8 cellular contexts compared by ENCODE assay signal in the genomic region with DNA sequence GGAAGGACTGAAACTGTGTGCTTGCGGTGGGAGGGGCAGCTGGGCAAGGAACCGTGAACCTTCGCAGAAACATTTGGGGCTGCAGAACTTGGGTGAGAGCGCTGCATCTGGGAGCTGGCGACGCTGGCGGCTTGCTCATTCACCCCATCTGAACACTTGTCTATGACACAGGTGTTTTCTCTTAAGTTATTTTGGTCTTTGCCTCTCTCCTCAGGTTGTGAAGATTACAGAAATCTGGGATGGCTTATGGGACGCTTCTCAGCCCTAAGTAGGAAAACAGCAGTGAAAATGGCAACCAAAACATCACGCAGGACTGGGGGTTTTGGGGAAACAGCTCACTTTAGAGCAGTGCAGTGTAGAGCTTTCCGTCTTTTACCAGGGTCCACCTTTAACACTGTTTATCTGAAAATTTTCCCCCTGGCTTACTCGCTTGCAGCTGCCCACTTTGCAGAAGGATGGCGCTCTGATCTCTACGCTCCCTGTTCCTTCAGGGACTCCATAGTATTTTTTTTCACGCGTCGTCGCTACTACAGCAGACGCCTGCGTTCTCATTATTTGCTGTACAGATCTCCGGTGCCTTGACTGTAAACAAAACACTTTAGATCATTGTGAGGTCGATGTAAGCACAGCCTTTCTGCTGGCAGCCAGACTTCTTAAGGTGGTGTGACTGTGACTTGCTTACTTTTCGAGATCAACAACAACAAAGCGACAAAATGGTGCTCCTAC. TPM values are rescaled to one million over a fixed set of nuclear protein-coding genes. Genes with fewer than 3 reads are reported as not detected.
DNase-seq lines count a peak whose midpoint lies in the region; ATAC-seq and TF ChIP-seq lines count a peak whose summit lies in the region.

No MANE protein-coding gene starts in this region.

- H3K9me3 Mint-ChIP-seq in activated CD8-positive, alpha-beta memory T cell treated with anti-CD3 and anti-CD28 coated beads, Interleukin-2, amount 10 ng/mL, durations not matched to agents 7 days and 5 days (ENCODE audit: low read depth) = no peaks in the 10 kb centered on the region
- no peaks in the 10 kb centered on the region for H3K9me3 Mint-ChIP-seq in IgD-negative memory B cell
- H3K9me3 Mint-ChIP-seq in memory B cell = peaks cover 1% of the 10 kb centered on the region

- no peaks in the 10 kb centered on the region for H3K27me3 Mint-ChIP-seq in activated CD8-positive, alpha-beta memory T cell treated with anti-CD3 and anti-CD28 coated beads, Interleukin-2, amount 10 ng/mL, durations not matched to agents 7 days and 5 days
- no peaks in the 10 kb centered on the region for H3K27me3 Mint-ChIP-seq in IgD-negative memory B cell
- H3K27me3 Mint-ChIP-seq in memory B cell = no peaks in the 10 kb centered on the region

- peak; percentile 76 for DNase-seq in activated CD8-positive, alpha-beta memory T cell treated with anti-CD3 and anti-CD28 coated beads, Interleukin-2, amount 10 ng/mL, durations not matched to agents 7 days and 5 days
- DNase-seq in activated CD8-positive, alpha-beta memory T cell treated with anti-CD3 and anti-CD28 coated beads, Interleukin-2, amount 50 U/mL, for 48 hours = no peak
- peak; percentile 53 for DNase-seq in T-helper 22 cell (ENCODE audit: low read depth)
- DNase-seq in choroid plexus epithelial cell (ENCODE audit: low read depth) = peak; percentile 61
- peak; percentile 47 to 64 for DNase-seq in memory B cell (ENCODE audit: low spot score in 2 of 2)
- peak; percentile 80 to 82 for DNase-seq in thyroid gland

- peaks cover 30 to 31% of the 10 kb centered on the region in 2 donors for H3K4me1 ChIP-seq in thyroid gland

- no peaks in the 10 kb centered on the region for H3K27me3 ChIP-seq in thyroid gland

- CTCF ChIA-PET in activated CD8-positive, alpha-beta memory T cell treated with anti-CD3 and anti-CD28 coated beads, Interleukin-2, amount 10 ng/mL, durations not matched to agents 7 days and 5 days (lab: Charles Lee) = interaction anchor here (0.6 to 3.5 kb wide), 10 partner anchors 9 to 466 kb away, joined by 3 to 29 read pairs (median 4); a partner anchor contains a TSS

- H3K27ac ChIP-seq in thyroid gland = peak overlapping the region; percentile 100

- H3K9me3 ChIP-seq in thyroid gland = no peaks in the 10 kb centered on the region

- WGBS in thyroid gland, 2 donors = 12 to 20% methylated on average over 23 of the region's 23 CpGs

- peaks cover 33% of the 10 kb centered on the region for H3K4me1 Mint-ChIP-seq in activated CD8-positive, alpha-beta memory T cell treated with anti-CD3 and anti-CD28 coated beads, Interleukin-2, amount 10 ng/mL, durations not matched to agents 7 days and 5 days
- H3K4me1 Mint-ChIP-seq in IgD-negative memory B cell (peaks cover 28 to 32% (median 30%) of the 10 kb centered on the region in 3 donors), memory B cell (peaks cover 44% of the 10 kb centered on the region)

- TF ChIP-seq CTCF in choroid plexus epithelial cell (conservative IDR thresholded peaks at IDR 0.05; ENCODE audit: low read depth, low read length) (peak; percentile 64), thyroid gland (IDR thresholded peaks at IDR 0.05) (peak in 2 of 6 experiments; percentile 16 to 18)

- peaks cover 33% of the 10 kb centered on the region for H3K36me3 Mint-ChIP-seq in activated CD8-positive, alpha-beta memory T cell treated with anti-CD3 and anti-CD28 coated beads, Interleukin-2, amount 10 ng/mL, durations not matched to agents 7 days and 5 days
- peaks cover 9% of the 10 kb centered on the region for H3K36me3 Mint-ChIP-seq in IgD-negative memory B cell
- peaks cover 19% of the 10 kb centered on the region for H3K36me3 Mint-ChIP-seq in memory B cell

- H3K4me3 ChIP-seq in choroid plexus epithelial cell (ENCODE audit: low read depth, low read length) (peak overlapping the region; percentile 52), thyroid gland (replicated peaks in 1 of 3) (peak overlapping the region in 1 of 3 donors; percentile 22)

- TF ChIP-seq POLR2A in thyroid gland (IDR thresholded peaks at IDR 0.05) = peak; percentile 9 to 92

- intact Hi-C loops in thyroid gland (cut with DNase I) = no loop called here

- no peaks in the 10 kb centered on the region for H3K36me3 ChIP-seq in thyroid gland

- H3K4me3 Mint-ChIP-seq in activated CD8-positive, alpha-beta memory T cell treated with anti-CD3 and anti-CD28 coated beads, Interleukin-2, amount 10 ng/mL, durations not matched to agents 7 days and 5 days = peak overlapping the region; percentile 77
- H3K4me3 Mint-ChIP-seq in IgD-negative memory B cell (peak overlapping the region; percentile 88 to 97 (median 94)), memory B cell (peak overlapping the region; percentile 95)

- ATAC-seq in activated CD8-positive, alpha-beta memory T cell treated with anti-CD3 and anti-CD28 coated beads, Interleukin-2, amount 10 ng/mL, durations not matched to agents 7 days and 5 days = peak; percentile 12
- peak; percentile 59 for ATAC-seq in memory B cell (ENCODE audit: low read depth)
- no peak for ATAC-seq in HG03354 (IDR thresholded peaks at IDR 0.05; ENCODE audit: poor library complexity, severe bottlenecking, unreplicated experiment)

- H3K27ac Mint-ChIP-seq in activated CD8-positive, alpha-beta memory T cell treated with anti-CD3 and anti-CD28 coated beads, Interleukin-2, amount 10 ng/mL, durations not matched to agents 7 days and 5 days = peak overlapping the region; percentile 98
- H3K27ac Mint-ChIP-seq in IgD-negative memory B cell (peak overlapping the region; percentile 95 to 98 (median 96)), memory B cell (peak overlapping the region; percentile 99)

RNA-seq across cellular contexts. Expression of a gene that starts 2.7 kb away (rescaled TPM):
- 100 to 1,000 TPM in 1 of 2 experiments, 10 to 100 TPM in 1; 99.2 to 105 TPM for total RNA-seq in activated CD8-positive, alpha-beta memory T cell treated with anti-CD3 and anti-CD28 coated beads, Interleukin-2, amount 10 ng/mL, durations not matched to agents 7 days and 5 days
- 12.5 TPM for polyA plus RNA-seq in IgD-negative memory B cell
- total RNA-seq in thyroid gland = 10 to 100 TPM; 52.3 to 77.3 (median 62.7) TPM

RNA-seq across cellular contexts. Expression of a gene that starts 18.5 kb away (rescaled TPM):
- 10 to 100 TPM; 15.1 to 16.8 TPM for total RNA-seq in activated CD8-positive, alpha-beta memory T cell treated with anti-CD3 and anti-CD28 coated beads, Interleukin-2, amount 10 ng/mL, durations not matched to agents 7 days and 5 days
- 0.36 TPM for polyA plus RNA-seq in IgD-negative memory B cell
- total RNA-seq in thyroid gland = not detected

Comparison
In these comparisons a context has a peak if more than half of its experiments do, and no peak if none do; other contexts are left out.
1. RNA of a gene that starts 18.5 kb away (total RNA-seq): 15.1 to 16.8 TPM in activated CD8-positive, alpha-beta memory T cell treated with anti-CD3 and anti-CD28 coated beads, Interleukin-2, amount 10 ng/mL, durations not matched to agents 7 days and 5 days; not detected in thyroid gland; every median in the first group is over 10 times any median in the second.
2. Peak in every context shown above with its lines, with median percentiles within 50 percentile points of each other: H3K27ac Mint-ChIP-seq and H3K4me3 Mint-ChIP-seq.